8 cellular contexts compared by ENCODE assay signal in genomic region chr7:55254596-55255500, GRCh38.
DNase-seq lines count a peak whose midpoint lies in the region; TF ChIP-seq lines count a peak whose summit lies in the region.

No MANE protein-coding gene starts in this region.

- TF ChIP-seq CTCF in GM10266 (IDR thresholded peaks at IDR 0.05; ENCODE audit: control insufficient read depth, insufficient read depth, low read depth, missing control alignments) (peak; percentile 89), HFF-Myc (IDR thresholded peaks at IDR 0.05; ENCODE audit: low read depth, low read length, missing control alignments) (peak; percentile 76)

- H3K4me3 ChIP-seq in HFF-Myc (replicated peaks; ENCODE audit: low read depth, low read length), result peak overlapping the region; percentile 54

- DNase-seq in GM10266 (ENCODE audit: extremely low spot score) (peak; percentile 88), HFF-Myc (ENCODE audit: extremely low read depth, low read depth) (no peak), NAMALWA (ENCODE audit: low spot score) (peak; percentile 75), T-helper 2 cell (peak; percentile 25 to 48 (median 41)), astrocyte of the hippocampus (ENCODE audit: low read depth, low spot score) (peak; percentile 94), hippocampal formation (lab: John Stamatoyannopoulos, UW) (peak; percentile 52 to 78), retina (peak; percentile 98)
- DNase-seq in NK-92 treated with Interleukin-12 subunit alpha and Interleukin-12 subunit beta, amount 100 ng/mL, for 24 hours (lab: John Stamatoyannopoulos, UW), result no peak

Comparison
In these comparisons a context has a peak if more than half of its experiments do, and no peak if none do; other contexts are left out.
1. DNase-seq: peak in GM10266 (single experiment), NAMALWA (single experiment), T-helper 2 cell (5 of 5), astrocyte of the hippocampus (single experiment), hippocampal formation (2 of 2) and retina (single experiment); none in HFF-Myc (single experiment) and NK-92 treated with Interleukin-12 subunit alpha and Interleukin-12 subunit beta, amount 100 ng/mL, for 24 hours (single experiment).